Comparison of ENCODE assay signal across 1 cellular context in genomic region chr19:40740747-40741146, GRCh38.
A peak's percentile ranks its signal among the peaks of the same experiment; 100 is the strongest.
TF ChIP-seq lines count a peak whose summit lies in the region.

No MANE protein-coding gene starts in this region.

TF ChIP-seq in HEK293, 187 proteins besides CTCF, POLR2A, EP300 and RAD21 (continued from another document):
- TF ChIP-seq ZNF513 (tag by site-specific recombination; IDR thresholded peaks at IDR 0.05) (no peak), ZNF701 (tag by site-specific recombination; IDR thresholded peaks at IDR 0.05) (no peak), ZNF354C (tag by site-specific recombination; IDR thresholded peaks at IDR 0.05; ENCODE audit: borderline replicate concordance, low read depth) (no peak), SP7 (tag by site-specific recombination; IDR thresholded peaks at IDR 0.05) (peak; percentile 86), ZNF560 (tag by site-specific recombination; IDR thresholded peaks at IDR 0.05; ENCODE audit: borderline replicate concordance) (no peak), ZNF433 (tag by site-specific recombination; IDR thresholded peaks at IDR 0.05; ENCODE audit: low read depth) (no peak), GFI1B (tag by site-specific recombination; IDR thresholded peaks at IDR 0.05) (no peak), ZNF426 (tag by site-specific recombination; IDR thresholded peaks at IDR 0.05) (no peak), ZBTB44 (tag by site-specific recombination; IDR thresholded peaks at IDR 0.05) (no peak), ZNF514 (tag by site-specific recombination; IDR thresholded peaks at IDR 0.05) (no peak)
